In genomic region chr5:97297063-97297715, GRCh38 we compare ENCODE assay signal across 8 cellular contexts.
A peak's percentile ranks its signal among the peaks of the same experiment; 100 is the strongest.
DNase-seq lines count a peak whose midpoint lies in the region; ATAC-seq, FAIRE-seq and TF ChIP-seq lines count a peak whose summit lies in the region.

No MANE protein-coding gene starts in this region.

- H3K36me3 Mint-ChIP-seq in type B pancreatic cell, result no peaks in the 10 kb centered on the region

- intact Hi-C loops in head of caudate nucleus (cut with DNase I), result no loop called here
- intact Hi-C loops in pancreas (cut with DNase I), result no loop called here

- FAIRE-seq in pancreas (lab: Jason Lieb, UNC), result no peak

- H3K4me3 Mint-ChIP-seq in type B pancreatic cell, result no peak overlapping the region

- no peak overlapping the region for H3K27ac ChIP-seq in pancreas

- TF ChIP-seq EP300 in Ishikawa (IDR thresholded peaks at IDR 0.05; ENCODE audit: borderline replicate concordance), result no peak

- no peaks in the 10 kb centered on the region for H3K4me1 Mint-ChIP-seq in type B pancreatic cell (ENCODE audit: unreplicated experiment)

- TF ChIP-seq RAD21 in Ishikawa (IDR thresholded peaks at IDR 0.05; ENCODE audit: low read depth), result peak; percentile 53

- H3K27me3 ChIP-seq in pancreas, result no peaks in the 10 kb centered on the region

- no peak overlapping the region for H3K27ac Mint-ChIP-seq in type B pancreatic cell

- WGBS in pancreas, 2 donors, result 23 to 29% methylated on average over 5 of the region's 5 CpGs

- H3K4me3 ChIP-seq in pancreas, result no peak overlapping the region

- DNase-seq in A172 (ENCODE audit: low spot score), result peak; percentile 35
- peak; percentile 5 for DNase-seq in GM04504 (ENCODE audit: low read depth)
- DNase-seq in H4 (ENCODE audit: low spot score), result peak; percentile 64
- peak in 30 of 42 donors; percentile 3 to 57 (median 32) for DNase-seq in head of caudate nucleus
- no peak for DNase-seq in type B pancreatic cell (ENCODE audit: extremely low spot score, unreplicated experiment)
- no peak for DNase-seq in pancreas

- H3K36me3 ChIP-seq in pancreas, result no peaks in the 10 kb centered on the region

- H3K27me3 Mint-ChIP-seq in type B pancreatic cell, result no peaks in the 10 kb centered on the region

- ATAC-seq in SK-N-SH treated with all-trans-retinoic acid at 6 μM for 48 hours, result peak; percentile 80
- no peak for ATAC-seq in pancreas

- no peaks in the 10 kb centered on the region for H3K9me3 Mint-ChIP-seq in type B pancreatic cell

- TF ChIP-seq CTCF in type B pancreatic cell (conservative IDR thresholded peaks at IDR 0.05) (peak; percentile 77), pancreas (IDR thresholded peaks at IDR 0.05) (no peak)

- no peaks in the 10 kb centered on the region for H3K9me3 ChIP-seq in pancreas

- H3K4me1 ChIP-seq in pancreas, result no peaks in the 10 kb centered on the region

TF ChIP-seq in Ishikawa, 13 proteins besides CTCF, POLR2A, EP300 and RAD21:
- no peak for TF ChIP-seq REST (IDR thresholded peaks at IDR 0.05; ENCODE audit: low read depth)
- no peak for TF ChIP-seq YY1 (IDR thresholded peaks at IDR 0.05; ENCODE audit: low read depth)
- TF ChIP-seq CREB1 (IDR thresholded peaks at IDR 0.05; ENCODE audit: low read depth), result no peak
- no peak for TF ChIP-seq ZBTB7A (IDR thresholded peaks at IDR 0.05; ENCODE audit: low read depth)
- no peak for TF ChIP-seq TAF1 (IDR thresholded peaks at IDR 0.05; ENCODE audit: low read depth)
- no peak for TF ChIP-seq TEAD4 (IDR thresholded peaks at IDR 0.05)
- TF ChIP-seq MAX (IDR thresholded peaks at IDR 0.05), result no peak
- TF ChIP-seq EGR1 (IDR thresholded peaks at IDR 0.05), result no peak
- TF ChIP-seq NFIC (IDR thresholded peaks at IDR 0.05), result no peak
- TF ChIP-seq FOXM1 (IDR thresholded peaks at IDR 0.05; ENCODE audit: borderline replicate concordance, low read depth), result no peak

TF ChIP-seq in SK-N-SH treated with all-trans-retinoic acid at 6 μM for 48 hours, 23 proteins besides CTCF, POLR2A, EP300 and RAD21:
- TF ChIP-seq RARB (CRISPR knock-in tag; IDR thresholded peaks at IDR 0.05) (no peak), ZFP30 (CRISPR knock-in tag; IDR thresholded peaks at IDR 0.05) (no peak), OSR1 (CRISPR knock-in tag; IDR thresholded peaks at IDR 0.05) (no peak), ZC3H10 (CRISPR knock-in tag; IDR thresholded peaks at IDR 0.05) (no peak), CSRNP3 (CRISPR knock-in tag; IDR thresholded peaks at IDR 0.05) (no peak), TOX (CRISPR knock-in tag; IDR thresholded peaks at IDR 0.05; ENCODE audit: borderline replicate concordance) (no peak), ARNTL (CRISPR knock-in tag; IDR thresholded peaks at IDR 0.05; ENCODE audit: borderline replicate concordance, low read depth) (no peak), BACH2 (CRISPR knock-in tag; IDR thresholded peaks at IDR 0.05; ENCODE audit: borderline replicate concordance) (no peak), ESRRG (CRISPR knock-in tag; IDR thresholded peaks at IDR 0.05) (no peak), ZFP3 (CRISPR knock-in tag; IDR thresholded peaks at IDR 0.05) (no peak), PATZ1 (CRISPR knock-in tag; IDR thresholded peaks at IDR 0.05; ENCODE audit: borderline replicate concordance) (no peak)

Comparison
In these comparisons a context has a peak if more than half of its experiments do, and no peak if none do; other contexts are left out.
1. DNase-seq: peak in A172 (single experiment), GM04504 (single experiment), H4 (single experiment) and head of caudate nucleus (30 of 42); none in type B pancreatic cell (single experiment) and pancreas (0 of 6).